Comparison of ENCODE assay signal across 1 cellular context in genomic region chr11:12888525-12889158, GRCh38.
TF ChIP-seq lines count a peak whose summit lies in the region.

No MANE protein-coding gene starts in this region.

TF ChIP-seq in IMR-90, 13 proteins besides CTCF, POLR2A, EP300 and RAD21:
- TF ChIP-seq USF2 (IDR thresholded peaks at IDR 0.05; ENCODE audit: low read depth, low read length) (no peak), MAZ (IDR thresholded peaks at IDR 0.05; ENCODE audit: borderline replicate concordance, low read depth, low read length) (0 out of 2 replicates have a peak, but pooled peaks have one; percentile 12), MXI1 (IDR thresholded peaks at IDR 0.05; ENCODE audit: borderline replicate concordance, low read depth, low read length) (no peak), SMC3 (IDR thresholded peaks at IDR 0.05; ENCODE audit: low read depth, low read length) (peak; percentile 81), CHD1 (IDR thresholded peaks at IDR 0.05; ENCODE audit: low read depth, low read length) (no peak)
